In the genomic region with DNA sequence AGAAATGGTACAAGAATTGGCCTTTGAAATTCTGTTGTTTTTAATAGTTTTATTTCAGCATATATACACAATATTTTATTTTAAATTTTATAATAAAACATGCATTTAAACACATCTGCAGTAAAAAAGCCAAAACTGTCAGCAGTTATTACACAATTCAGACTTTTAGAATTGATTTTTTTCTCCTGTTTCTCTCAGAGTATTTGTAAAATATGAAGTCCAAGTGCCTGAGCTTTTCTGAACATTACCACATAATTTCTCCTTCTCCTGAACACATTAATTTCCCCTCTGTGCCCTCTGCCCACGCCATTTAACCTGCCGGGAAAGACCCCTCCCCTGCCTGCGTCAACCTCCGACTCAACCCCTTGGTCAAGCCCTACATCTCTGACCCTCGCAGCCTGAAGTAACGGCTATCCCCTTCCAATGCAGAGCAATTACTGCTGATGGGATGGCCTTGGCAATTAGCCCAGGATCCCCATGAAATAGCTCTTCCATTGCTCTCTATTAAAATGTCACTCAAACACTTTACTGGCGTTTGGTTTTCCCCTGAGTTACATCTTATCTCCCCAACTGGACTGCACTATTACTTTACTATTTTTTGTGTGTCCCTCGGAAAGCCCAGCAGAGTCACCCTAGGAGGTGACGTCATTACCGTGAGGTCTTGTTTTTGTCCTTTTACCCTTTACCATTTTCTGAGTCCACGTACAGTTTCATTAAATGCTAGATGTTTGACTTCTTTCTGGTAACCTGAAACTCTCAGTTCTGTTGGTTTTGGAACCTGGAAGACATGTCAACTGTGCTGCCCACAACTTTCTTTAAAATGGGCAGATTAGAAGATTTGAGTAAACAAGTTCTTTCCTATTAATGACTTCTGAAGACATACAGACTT, we compare ENCODE assay signal across 13 cellular contexts.
DNase-seq lines count a peak whose midpoint lies in the region; ATAC-seq, FAIRE-seq and TF ChIP-seq lines count a peak whose summit lies in the region.
"Had no signal": no experiment of that assay in that cellular context is flagged by ENCODE, and none has a peak within 500 bp of the region (broad histone marks: within the 10 kb centered on the region; RNA-seq: fewer than 3 reads in every experiment).

No MANE protein-coding gene starts in this region.

- H4K20me1 ChIP-seq in K562 (replicated peaks; ENCODE audit: control insufficient read depth, insufficient read depth, low read length): no peaks in the 10 kb centered on the region

- no peaks in the 10 kb centered on the region for H3K36me3 ChIP-seq in K562 (ENCODE audit: control insufficient read depth, insufficient read depth, low read length)
- H3K36me3 ChIP-seq: tibial artery had no signal

- H3K9me3 ChIP-seq in K562 (replicated peaks; ENCODE audit: control insufficient read depth, insufficient read depth, low read depth, low read length): no peaks in the 10 kb centered on the region
- H3K9me3 ChIP-seq: body of pancreas, tibial artery had no signal

- H3K27me3 Mint-ChIP-seq in progenitor cell of endocrine pancreas: peaks cover 85% of the 10 kb centered on the region

- POLR2A ChIA-PET in K562 (lab: Yijun Ruan, JAX): interaction anchor here (1.4 to 1.6 kb wide), 2 partner anchors 12 to 17 kb away, joined by 6 to 7 read pairs; no protein-coding TSS in a partner anchor

- H3K36me3 Mint-ChIP-seq in progenitor cell of endocrine pancreas (ENCODE audit: insufficient read depth): no peaks in the 10 kb centered on the region

- 17% methylated on average over 11 of the region's 11 CpGs for WGBS in K562 (ENCODE audit: insufficient coverage, low coverage, missing lambda C conversion rate)

- H3K4me3 ChIP-seq in K562: no peak overlapping the region
- H3K4me3 ChIP-seq: body of pancreas, tibial artery had no signal

- peak overlapping the region; percentile 35 for H2AFZ ChIP-seq in K562 (ENCODE audit: low read depth, low read length)

- TF ChIP-seq EP300 in K562 (IDR thresholded peaks at IDR 0.05; ENCODE audit: low read length): no peak; the same call in 1 of the 2 replicates

- peak overlapping the region; percentile 25; the same call in 1 of the 2 replicates for H3K4me2 ChIP-seq in K562 (ENCODE audit: insufficient read depth, low read length)

- no peaks in the 10 kb centered on the region for H3K9me3 Mint-ChIP-seq in progenitor cell of endocrine pancreas (ENCODE audit: low read depth)

- peaks cover 2% of the 10 kb centered on the region for H3K4me1 Mint-ChIP-seq in progenitor cell of endocrine pancreas (ENCODE audit: low read depth)

- ATAC-seq in K562 (peak; percentile 64), HG02798 (IDR thresholded peaks at IDR 0.05; ENCODE audit: poor library complexity, unreplicated experiment) (no peak), HG03175 (IDR thresholded peaks at IDR 0.05; ENCODE audit: unreplicated experiment) (no peak), GM21786 (IDR thresholded peaks at IDR 0.05; ENCODE audit: unreplicated experiment) (no peak), HG02610 (IDR thresholded peaks at IDR 0.05; ENCODE audit: unreplicated experiment) (no peak)

- H3K4me3 Mint-ChIP-seq in progenitor cell of endocrine pancreas (ENCODE audit: low read depth): no peak overlapping the region

- H3K27me3 ChIP-seq in K562 (ENCODE audit: control insufficient read depth in 2 of 2, insufficient read depth in 2 of 2, low read length in 2 of 2): peaks cover 2 to 3% of the 10 kb centered on the region in 2 experiments; a peak in 1 of 5 replicates
- H3K27me3 ChIP-seq: body of pancreas had no signal

- no peaks in the 10 kb centered on the region for H3K79me2 ChIP-seq in K562 (ENCODE audit: control insufficient read depth, insufficient read depth, low read length)

- no peak for TF ChIP-seq RAD21 in K562 (CRISPR knock-in tag; conservative IDR thresholded peaks at IDR 0.05 in 1 of 2, IDR thresholded peaks at IDR 0.05 in 1 of 2)

- H3K9ac ChIP-seq in K562 (ENCODE audit: insufficient read depth in 1 of 2, low read depth in 2 of 2, low read length in 2 of 2): no peak overlapping the region

- TF ChIP-seq CTCF in K562 (IDR thresholded peaks at IDR 0.05 in 2 of 3, conservative IDR thresholded peaks at IDR 0.05 in 1 of 3; ENCODE audit: insufficient read depth in 2 of 3, low read depth in 1 of 3, low read length in 3 of 3): no peak
- no peak for TF ChIP-seq CTCF in progenitor cell of endocrine pancreas (IDR thresholded peaks at IDR 0.05; ENCODE audit: unreplicated experiment)

- no peak for TF ChIP-seq POLR2A in K562 (conservative IDR thresholded peaks at IDR 0.05)

- DNase-seq in DMS79 treated with DMSO at 0.1 percent for 48 hours (lab: John Stamatoyannopoulos, UW): peak; percentile 39
- peak; percentile 89 for DNase-seq in NCI-H1105 treated with DMSO at 0.1 percent for 48 hours (lab: John Stamatoyannopoulos, UW)
- DNase-seq in K562 (ENCODE audit: extremely low read depth in 1 of 4, low spot score in 3 of 4): peak in 2 of 4 experiments; percentile 49 to 61
- no peak for DNase-seq in progenitor cell of endocrine pancreas (ENCODE audit: low spot score, unreplicated experiment)
- DNase-seq: IMR-90, SW 1271 had no signal

- H3K27ac Mint-ChIP-seq in progenitor cell of endocrine pancreas: peak overlapping the region; percentile 49

- in situ Hi-C loops in K562 (cut with MboI): no loop called here

- peaks cover 3 to 6% of the 10 kb centered on the region in 2 experiments; a peak in 4 of 5 replicates for H3K4me1 ChIP-seq in K562 (replicated peaks in 1 of 2; ENCODE audit: control insufficient read depth in 2 of 2, insufficient read depth in 2 of 2, low read length in 2 of 2)
- H3K4me1 ChIP-seq: body of pancreas, tibial artery had no signal

- no TSS peak for BruUV-seq in K562 (replicated peaks; lab: Mats Ljungman, UMichigan)

- H3K27ac ChIP-seq in K562 (ENCODE audit: extremely low read depth, low read depth, low read length): no peak overlapping the region
- H3K27ac ChIP-seq: body of pancreas, tibial artery had no signal

- FAIRE-seq in K562 (lab: Jason Lieb, UNC): peak; percentile 71
- FAIRE-seq: keratinocyte had no signal

- intact Hi-C loops in K562 (cut with micrococcal nuclease): no loop called here

- no peaks in the 10 kb centered on the region for H3K9me1 ChIP-seq in K562 (ENCODE audit: control insufficient read depth, insufficient read depth, low read length)

- CTCF ChIA-PET in K562 (lab: Yijun Ruan, JAX; ENCODE audit: low intra/inter-chr PET ratio): no interaction called here

TF ChIP-seq in K562, 482 proteins besides CTCF, POLR2A, EP300 and RAD21 (continues in another document):
- no peak for TF ChIP-seq PBX2 (CRISPR knock-in tag; IDR thresholded peaks at IDR 0.05; ENCODE audit: low read depth)
- TF ChIP-seq PBX2 (tag; conservative IDR thresholded peaks at IDR 0.05; ENCODE audit: low read depth): peak; percentile 91
- no peak for TF ChIP-seq ZNF184 (CRISPR knock-in tag; IDR thresholded peaks at IDR 0.05)
- peak; percentile 65; the same call in 1 of the 2 replicates for TF ChIP-seq FOSL1 (tag; conservative IDR thresholded peaks at IDR 0.05)
- no peak for TF ChIP-seq PHF21A (IDR thresholded peaks at IDR 0.05; ENCODE audit: borderline replicate concordance, low read depth)
- TF ChIP-seq, protein P1, sequence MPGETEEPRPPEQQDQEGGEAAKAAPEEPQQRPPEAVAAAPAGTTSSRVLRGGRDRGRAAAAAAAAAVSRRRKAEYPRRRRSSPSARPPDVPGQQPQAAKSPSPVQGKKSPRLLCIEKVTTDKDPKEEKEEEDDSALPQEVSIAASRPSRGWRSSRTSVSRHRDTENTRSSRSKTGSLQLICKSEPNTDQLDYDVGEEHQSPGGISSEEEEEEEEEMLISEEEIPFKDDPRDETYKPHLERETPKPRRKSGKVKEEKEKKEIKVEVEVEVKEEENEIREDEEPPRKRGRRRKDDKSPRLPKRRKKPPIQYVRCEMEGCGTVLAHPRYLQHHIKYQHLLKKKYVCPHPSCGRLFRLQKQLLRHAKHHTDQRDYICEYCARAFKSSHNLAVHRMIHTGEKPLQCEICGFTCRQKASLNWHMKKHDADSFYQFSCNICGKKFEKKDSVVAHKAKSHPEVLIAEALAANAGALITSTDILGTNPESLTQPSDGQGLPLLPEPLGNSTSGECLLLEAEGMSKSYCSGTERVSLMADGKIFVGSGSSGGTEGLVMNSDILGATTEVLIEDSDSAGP (CRISPR knock-in tag; IDR thresholded peaks at IDR 0.05): no peak
- no peak for TF ChIP-seq RBM22 (IDR thresholded peaks at IDR 0.05; ENCODE audit: low read depth, low read length, poor library complexity, severe bottlenecking)
- no peak for TF ChIP-seq EZH2 (IDR thresholded peaks at IDR 0.05; ENCODE audit: borderline replicate concordance, low read depth, low read length)
- TF ChIP-seq JUN (IDR thresholded peaks at IDR 0.05; ENCODE audit: borderline replicate concordance, low read depth, low read length): peak; percentile 95
- no peak for TF ChIP-seq JUN (CRISPR knock-in tag; IDR thresholded peaks at IDR 0.05; ENCODE audit: borderline replicate concordance)
- 0 out of 2 replicates have a peak, but pooled peaks have one; percentile 9 for TF ChIP-seq CTBP1 (IDR thresholded peaks at IDR 0.05; ENCODE audit: borderline replicate concordance)
